ENCODE assay signal across 9 cellular contexts in genomic region chr16:67173323-67173722, GRCh38. TPM values are rescaled to one million over a fixed set of nuclear protein-coding genes. Genes with fewer than 3 reads are reported as not detected.
DNase-seq lines count a peak whose midpoint lies in the region; ATAC-seq, FAIRE-seq and TF ChIP-seq lines count a peak whose summit lies in the region.
"Had no signal": no experiment of that assay in that cellular context is flagged by ENCODE, and none has a peak within 500 bp of the region (broad histone marks: within the 10 kb centered on the region; RNA-seq: fewer than 3 reads in every experiment).

No MANE protein-coding gene starts in this region.

- WGBS in A549 (ENCODE audit: missing lambda C conversion rate): 33% methylated on average over 1 of the region's 1 CpG
- WGBS in IMR-90 (ENCODE audit: extremely low coverage in 2 of 2, insufficient read length in 1 of 2), 2 experiments: no CpG with 5 or more reads among the region's 1 CpG

- peak overlapping the region; percentile 24; the same call in 1 of the 2 replicates for H4K91ac ChIP-seq in IMR-90 (ENCODE audit: insufficient read depth, low read depth, low read length)

- no peak for TF ChIP-seq POLR2A in A549 (IDR thresholded peaks at IDR 0.05; ENCODE audit: low read length)
- no peak for TF ChIP-seq POLR2A in IMR-90 (IDR thresholded peaks at IDR 0.05; ENCODE audit: low read depth, low read length)

- H3K36me3 ChIP-seq in IMR-90 (ENCODE audit: control insufficient read depth, insufficient read depth, low read length): peaks cover 11% of the 10 kb centered on the region; the same call in 1 of the 2 replicates
- no peaks in the 10 kb centered on the region for H3K36me3 ChIP-seq in naive thymus-derived CD4-positive, alpha-beta T cell (ENCODE audit: control insufficient read depth in 2 of 3, insufficient read depth in 3 of 3, low read length in 3 of 3)

- peak overlapping the region; percentile 53 for H3K23ac ChIP-seq in IMR-90 (ENCODE audit: low read depth, low read length)

- peaks cover 13% of the 10 kb centered on the region; the same call in 1 of the 2 replicates for H4K20me1 ChIP-seq in IMR-90 (ENCODE audit: insufficient read depth, low read length)

- TF ChIP-seq RAD21 in A549 (conservative IDR thresholded peaks at IDR 0.05 in 1 of 2, IDR thresholded peaks at IDR 0.05 in 1 of 2): no peak
- TF ChIP-seq RAD21 in IMR-90 (IDR thresholded peaks at IDR 0.05; ENCODE audit: low read length): no peak

- dilution Hi-C loops in IMR-90 (cut with HindIII; ENCODE audit: low sequenced_read_pairs, unreplicated experiment): no loop called here

- peak overlapping the region; percentile 83 for H3K4me3 Mint-ChIP-seq in chondrocyte (ENCODE audit: unreplicated experiment)
- H3K4me3 Mint-ChIP-seq in naive thymus-derived CD4-positive, alpha-beta T cell: peak overlapping the region; percentile 70 to 94 (median 86)

- CTCF ChIA-PET in A549 (lab: Yijun Ruan, JAX) (interaction anchor here (0.6 to 20.5 kb wide), 10 partner anchors 12 to 308 kb away, joined by 3 to 314 read pairs (median 4); partner anchors contain the start of genes ATP6V0D1, B3GNT9, EXOC3L1 and FBXL8), IMR-90 (lab: Yijun Ruan, JAX) (interaction anchor here (1.1 kb wide), 1 partner anchor 18 kb away, joined by 4 read pairs; no protein-coding TSS in a partner anchor)
- CTCF ChIA-PET in naive thymus-derived CD4-positive, alpha-beta T cell (lab: Charles Lee): interaction anchor here (0.6 to 1.4 kb wide), 3 partner anchors 11 to 142 kb away, joined by 3 to 5 read pairs (median 5); no protein-coding TSS in a partner anchor

- peak overlapping the region; percentile 50 for H3K4me3 ChIP-seq in A549
- peak overlapping the region; percentile 36; the same call in 1 of the 2 replicates for H3K4me3 ChIP-seq in IMR-90 (ENCODE audit: insufficient read depth, low read depth, low read length)
- H3K4me3 ChIP-seq in naive thymus-derived CD4-positive, alpha-beta T cell (ENCODE audit: low read length): peak overlapping the region; percentile 61

- H3K27ac ChIP-seq in A549 (peak overlapping the region; percentile 84 to 87), IMR-90 (ENCODE audit: insufficient read depth, low read length) (no peak overlapping the region)
- no peak overlapping the region for H3K27ac ChIP-seq in naive thymus-derived CD4-positive, alpha-beta T cell (ENCODE audit: low read depth, low read length)

- H3K4me1 Mint-ChIP-seq in chondrocyte (ENCODE audit: low read depth): peaks cover 48% of the 10 kb centered on the region
- peaks cover 10 to 73% (median 30%) of the 10 kb centered on the region in 7 donors for H3K4me1 Mint-ChIP-seq in naive thymus-derived CD4-positive, alpha-beta T cell

- H4K8ac ChIP-seq in IMR-90 (ENCODE audit: low read depth in 2 of 2, low read length in 2 of 2): peak overlapping the region; percentile 36 to 72; a peak in 2 of 4 replicates

- H3K4ac ChIP-seq in IMR-90 (ENCODE audit: low read depth, low read length): peak overlapping the region; percentile 33

- H2BK5ac ChIP-seq in IMR-90 (ENCODE audit: low read depth, low read length, poor library complexity, severe bottlenecking): peak overlapping the region; percentile 6

- H2AK5ac ChIP-seq in IMR-90 (ENCODE audit: low read depth, low read length): peak overlapping the region; percentile 43

- peak overlapping the region; percentile 93 for H2AFZ ChIP-seq in IMR-90 (replicated peaks; ENCODE audit: low read length, poor library complexity)

- no peak for TF ChIP-seq EP300 in A549 (IDR thresholded peaks at IDR 0.05)

- H3K9me1 ChIP-seq in IMR-90 (ENCODE audit: insufficient read depth, low read length): peaks cover 20% of the 10 kb centered on the region

- H3K9ac ChIP-seq in IMR-90 (ENCODE audit: low read depth, low read length): peak overlapping the region; percentile 7

- no peak overlapping the region for H2BK15ac ChIP-seq in IMR-90 (ENCODE audit: low read depth, low read length)

- no peak overlapping the region for H2BK20ac ChIP-seq in IMR-90 (ENCODE audit: low read depth, low read length)

- peaks cover 17 to 46% of the 10 kb centered on the region in 2 experiments; a peak in 3 of 4 replicates for H3K79me1 ChIP-seq in IMR-90 (ENCODE audit: low read depth in 1 of 2, low read length in 2 of 2)

- H3K27me3 ChIP-seq in IMR-90 (ENCODE audit: control insufficient read depth, insufficient read depth, low read length): no peaks in the 10 kb centered on the region
- H3K27me3 ChIP-seq in naive thymus-derived CD4-positive, alpha-beta T cell (ENCODE audit: control insufficient read depth in 2 of 2, insufficient read depth in 2 of 2, low read length in 2 of 2): peaks cover 7 to 28% of the 10 kb centered on the region in 2 donors

- no peak overlapping the region for H2BK120ac ChIP-seq in IMR-90 (ENCODE audit: low read depth, low read length)

- ATAC-seq in A549 (0 out of 6 replicates have a peak, but pooled peaks of 1 of the 2 experiments have one; percentile 0), IMR-90 (ENCODE audit: low read depth) (no peak), HG03039 (IDR thresholded peaks at IDR 0.05; ENCODE audit: unreplicated experiment) (no peak), GM18867 (IDR thresholded peaks at IDR 0.05; ENCODE audit: unreplicated experiment) (no peak)
- no peak for ATAC-seq in naive thymus-derived CD4-positive, alpha-beta T cell

- peak overlapping the region; percentile 9 for H4K5ac ChIP-seq in IMR-90 (ENCODE audit: low read depth, low read length)

- peak overlapping the region; percentile 54; the same call in 1 of the 2 replicates for H3K14ac ChIP-seq in IMR-90 (replicated peaks; ENCODE audit: low read depth, low read length)

- peak overlapping the region; percentile 95 for H2AK9ac ChIP-seq in IMR-90 (replicated peaks; ENCODE audit: low read depth, low read length, poor library complexity)

- no peak overlapping the region for H3K56ac ChIP-seq in IMR-90 (ENCODE audit: extremely low read depth, insufficient read depth, low read length)

- H3K4me1 ChIP-seq in A549 (peaks cover 41% of the 10 kb centered on the region), IMR-90 (ENCODE audit: control insufficient read depth, insufficient read depth, low read length) (peaks cover 35% of the 10 kb centered on the region)
- peaks cover 24 to 29% of the 10 kb centered on the region in 2 donors for H3K4me1 ChIP-seq in naive thymus-derived CD4-positive, alpha-beta T cell (ENCODE audit: control insufficient read depth in 2 of 2, insufficient read depth in 2 of 2, low read length in 2 of 2)

- H3K4me2 ChIP-seq in A549 (peak overlapping the region; percentile 88), IMR-90 (ENCODE audit: low read depth, low read length) (peak overlapping the region; percentile 76)

- no peaks in the 10 kb centered on the region for H3K27me3 Mint-ChIP-seq in chondrocyte (ENCODE audit: low read depth)
- H3K27me3 Mint-ChIP-seq in naive thymus-derived CD4-positive, alpha-beta T cell: peaks cover 0 to 61% (median 56%) of the 10 kb centered on the region in 5 donors

- no peak for FAIRE-seq in A549 (lab: Jason Lieb, UNC)

- TF ChIP-seq CTCF in A549 (IDR thresholded peaks at IDR 0.05): no peak
- TF ChIP-seq CTCF in IMR-90 (conservative IDR thresholded peaks at IDR 0.05; ENCODE audit: low read depth, low read length): no peak
- TF ChIP-seq CTCF in chondrocyte (IDR thresholded peaks at IDR 0.05): no peak

- intact Hi-C loops in IMR-90 (cut with micrococcal nuclease): no loop called here
- intact Hi-C loops in naive thymus-derived CD4-positive, alpha-beta T cell (cut with micrococcal nuclease): no loop called here

- H3K18ac ChIP-seq in IMR-90 (ENCODE audit: low read depth, low read length): peak overlapping the region; percentile 0; the same call in 1 of the 2 replicates

- POLR2A ChIA-PET in A549 (lab: Yijun Ruan, JAX): interaction anchor here (0.5 to 1.2 kb wide), 5 partner anchors 13 to 281 kb away, joined by 3 to 6 read pairs (median 3); partner anchors contain the start of gene CBFB
- POLR2A ChIA-PET in IMR-90 (lab: Charles Lee; ENCODE audit: unreplicated experiment): no interaction called here
- POLR2A ChIA-PET in naive thymus-derived CD4-positive, alpha-beta T cell (lab: Charles Lee): interaction anchor here (1.0 to 2.0 kb wide), 3 partner anchors 12 to 14 kb away, joined by 4 to 5 read pairs (median 4); no protein-coding TSS in a partner anchor

- BruUV-seq in IMR-90 (replicated peaks; lab: Mats Ljungman, UMichigan): no TSS peak

- in situ Hi-C loops in IMR-90 (cut with MboI; ENCODE audit: low sequenced_read_pairs): no loop called here

- no peaks in the 10 kb centered on the region for H3K9me3 Mint-ChIP-seq in chondrocyte (ENCODE audit: low read depth)
- peaks cover 0 to 1% (median 0%) of the 10 kb centered on the region in 11 donors for H3K9me3 Mint-ChIP-seq in naive thymus-derived CD4-positive, alpha-beta T cell

- peak overlapping the region; percentile 98 for H3K27ac Mint-ChIP-seq in chondrocyte (ENCODE audit: unreplicated experiment)
- H3K27ac Mint-ChIP-seq in naive thymus-derived CD4-positive, alpha-beta T cell: peak overlapping the region in 3 of 9 donors; percentile 15 to 89 (median 72)

- DNase-seq in A549 (ENCODE audit: low read depth in 1 of 2, low spot score in 1 of 2): no peak
- DNase-seq in IMR-90: no peak
- DNase-seq in chondrocyte (ENCODE audit: low spot score): no peak
- DNase-seq in naive thymus-derived CD4-positive, alpha-beta T cell: no peak
- DNase-seq in NCI-H774 (lab: John Stamatoyannopoulos, UW): no peak
- DNase-seq in SHP77 treated with DMSO at 0.1 percent for 48 hours (lab: John Stamatoyannopoulos, UW): no peak
- DNase-seq: GDM1 had no signal

- no peaks in the 10 kb centered on the region for H3K36me3 Mint-ChIP-seq in chondrocyte (ENCODE audit: low read depth)
- peaks cover 0 to 34% (median 0%) of the 10 kb centered on the region in 5 donors for H3K36me3 Mint-ChIP-seq in naive thymus-derived CD4-positive, alpha-beta T cell

- H3K9me3 ChIP-seq in A549 (no peaks in the 10 kb centered on the region), IMR-90 (ENCODE audit: control insufficient read depth, insufficient read depth, low read length) (no peaks in the 10 kb centered on the region)
- H3K9me3 ChIP-seq in naive thymus-derived CD4-positive, alpha-beta T cell (ENCODE audit: control insufficient read depth in 2 of 3, low read length in 3 of 3): no peaks in the 10 kb centered on the region

RNA-seq across cellular contexts. Expression of gene NOL3, which starts 3.0 kb away (rescaled TPM):
- polyA plus RNA-seq in A549 (2011; rRNA removed) (22.6 and 24.4 TPM in 2 replicates), A549 (2017; fragmentation: RNase III; extraction: RNeasy Plus Mini Kit Qiagen cat#74134 plus additional on column Dnase treatment) (38.5 to 41.3 TPM (median 39.1 TPM) in 3 replicates), IMR-90 (2012; rRNA removed) (16.9 and 17.2 TPM in 2 replicates)
- polyA plus RNA-seq in A549 (2012; cell fraction: cytosol; rRNA removed): 36.9 and 41.0 TPM in 2 replicates
- polyA plus RNA-seq in A549 (2012; cell fraction: nucleus; rRNA removed): 53.4 and 79.4 TPM in 2 replicates
- polyA minus RNA-seq in A549 (2011; rRNA and poly(A)+ RNA removed): 9.0 and 10.6 TPM in 2 replicates
- total RNA-seq in IMR-90 (2012; rRNA removed) (5.0 and 6.1 TPM in 2 replicates), chondrocyte (21.9 to 34.6 TPM (median 31.2 TPM) in 3 replicates)
- 17.3 and 24.9 TPM in 2 replicates for polyA plus RNA-seq in IMR-90 (2012; cell fraction: cytosol; rRNA removed)
- polyA plus RNA-seq in IMR-90 (2012; cell fraction: nucleus; rRNA removed; ENCODE audit: low replicate concordance): 60.1 and 82.3 TPM in 2 replicates
- 10 to 100 TPM in 1 of 5 experiments, 1 to 10 TPM in 3, under 1 TPM in 1; 0.89 to 66.0 (median 1.8) TPM for total RNA-seq in naive thymus-derived CD4-positive, alpha-beta T cell
- not detected for polyA plus RNA-seq in naive thymus-derived CD4-positive, alpha-beta T cell

RNA-seq across cellular contexts. Expression of gene HSF4, which starts 8.8 kb away (rescaled TPM):
- 8.3 and 11.7 TPM in 2 replicates for polyA plus RNA-seq in A549 (2011; rRNA removed)
- 12.1 and 13.7 TPM in 2 replicates for polyA plus RNA-seq in A549 (2012; cell fraction: cytosol; rRNA removed)
- 198 and 241 TPM in 2 replicates for polyA plus RNA-seq in A549 (2012; cell fraction: nucleus; rRNA removed)
- polyA plus RNA-seq in A549 (2017; fragmentation: RNase III; extraction: RNeasy Plus Mini Kit Qiagen cat#74134 plus additional on column Dnase treatment): 15.3 to 22.0 TPM (median 18.9 TPM) in 3 replicates
- 4.9 and 5.0 TPM in 2 replicates for polyA minus RNA-seq in A549 (2011; rRNA and poly(A)+ RNA removed)
- total RNA-seq in IMR-90 (2012; rRNA removed): 0.54 and 0.83 TPM in 2 replicates
- 6.7 and 7.5 TPM in 2 replicates for polyA plus RNA-seq in IMR-90 (2012; rRNA removed)
- 0.50 and 2.0 TPM in 2 replicates for polyA plus RNA-seq in IMR-90 (2012; cell fraction: cytosol; rRNA removed)
- 125 and 166 TPM in 2 replicates for polyA plus RNA-seq in IMR-90 (2012; cell fraction: nucleus; rRNA removed; ENCODE audit: low replicate concordance)
- total RNA-seq in chondrocyte: 11.6 to 19.0 TPM (median 15.7 TPM) in 3 replicates
- 100 to 1,000 TPM in 1 of 5 experiments, 10 to 100 TPM in 2, 1 to 10 TPM in 2; 9.9 to 150 (median 15.5) TPM for total RNA-seq in naive thymus-derived CD4-positive, alpha-beta T cell
- not detected for polyA plus RNA-seq in naive thymus-derived CD4-positive, alpha-beta T cell

RNA-seq across cellular contexts. Expression of gene MATCAP1, which starts 10.4 kb away (rescaled TPM):
- polyA plus RNA-seq in A549 (2011; rRNA removed) (7.2 and 7.5 TPM in 2 replicates), A549 (2017; fragmentation: RNase III; extraction: RNeasy Plus Mini Kit Qiagen cat#74134 plus additional on column Dnase treatment) (16.1 to 23.5 TPM (median 20.8 TPM) in 3 replicates), IMR-90 (2012; rRNA removed) (43.9 and 47.3 TPM in 2 replicates)
- polyA plus RNA-seq in A549 (2012; cell fraction: cytosol; rRNA removed): 14.3 and 20.0 TPM in 2 replicates
- 109 and 134 TPM in 2 replicates for polyA plus RNA-seq in A549 (2012; cell fraction: nucleus; rRNA removed)
- 10.8 and 13.6 TPM in 2 replicates for polyA minus RNA-seq in A549 (2011; rRNA and poly(A)+ RNA removed)
- total RNA-seq in IMR-90 (2012; rRNA removed) (7.5 and 8.2 TPM in 2 replicates), chondrocyte (28.0 to 45.0 TPM (median 29.9 TPM) in 3 replicates)
- 15.4 and 29.8 TPM in 2 replicates for polyA plus RNA-seq in IMR-90 (2012; cell fraction: cytosol; rRNA removed)
- polyA plus RNA-seq in IMR-90 (2012; cell fraction: nucleus; rRNA removed; ENCODE audit: low replicate concordance): 309 and 661 TPM in 2 replicates
- 10 to 100 TPM in 3 of 5 experiments, 1 to 10 TPM in 2; 4.3 to 88.1 (median 11.0) TPM for total RNA-seq in naive thymus-derived CD4-positive, alpha-beta T cell
- under 1 TPM; 0.48 to 0.78 TPM for polyA plus RNA-seq in naive thymus-derived CD4-positive, alpha-beta T cell

RNA-seq across cellular contexts. Expression of gene FBXL8, which starts 13.6 kb away (rescaled TPM):
- polyA plus RNA-seq in A549 (2011; rRNA removed) (5.4 and 5.6 TPM in 2 replicates), A549 (2017; fragmentation: RNase III; extraction: RNeasy Plus Mini Kit Qiagen cat#74134 plus additional on column Dnase treatment) (12.5 to 14.4 TPM (median 13.1 TPM) in 3 replicates), IMR-90 (2012; rRNA removed) (12.5 and 14.5 TPM in 2 replicates)
- 10.7 and 15.0 TPM in 2 replicates for polyA plus RNA-seq in A549 (2012; cell fraction: cytosol; rRNA removed)
- polyA plus RNA-seq in A549 (2012; cell fraction: nucleus; rRNA removed): 99.8 and 200 TPM in 2 replicates
- polyA minus RNA-seq in A549 (2011; rRNA and poly(A)+ RNA removed): 2.4 and 2.6 TPM in 2 replicates
- total RNA-seq in IMR-90 (2012; rRNA removed) (1.9 and 2.3 TPM in 2 replicates), chondrocyte (14.6 to 17.5 TPM (median 16.0 TPM) in 3 replicates)
- polyA plus RNA-seq in IMR-90 (2012; cell fraction: cytosol; rRNA removed): 6.2 and 16.3 TPM in 2 replicates
- 88.4 and 231 TPM in 2 replicates for polyA plus RNA-seq in IMR-90 (2012; cell fraction: nucleus; rRNA removed; ENCODE audit: low replicate concordance)
- 10 to 100 TPM in 2 of 5 experiments, 1 to 10 TPM in 3; 8.7 to 84.7 (median 9.7) TPM for total RNA-seq in naive thymus-derived CD4-positive, alpha-beta T cell
- 1 to 10 TPM; 5.2 to 7.8 TPM for polyA plus RNA-seq in naive thymus-derived CD4-positive, alpha-beta T cell

RNA-seq across cellular contexts. Expression of gene TRADD, which starts 13.6 kb away (rescaled TPM):
- polyA plus RNA-seq in A549 (2011; rRNA removed): 7.8 and 9.1 TPM in 2 replicates
- 22.9 and 30.0 TPM in 2 replicates for polyA plus RNA-seq in A549 (2012; cell fraction: cytosol; rRNA removed)
- polyA plus RNA-seq in A549 (2012; cell fraction: nucleus; rRNA removed): 35.6 and 45.2 TPM in 2 replicates
- polyA plus RNA-seq in A549 (2017; fragmentation: RNase III; extraction: RNeasy Plus Mini Kit Qiagen cat#74134 plus additional on column Dnase treatment): 13.2 to 15.2 TPM (median 15.2 TPM) in 3 replicates
- 3.5 and 4.4 TPM in 2 replicates for polyA minus RNA-seq in A549 (2011; rRNA and poly(A)+ RNA removed)
- total RNA-seq in IMR-90 (2012; rRNA removed): 8.1 and 8.6 TPM in 2 replicates
- 14.6 and 18.6 TPM in 2 replicates for polyA plus RNA-seq in IMR-90 (2012; rRNA removed)
- 24.3 and 38.7 TPM in 2 replicates for polyA plus RNA-seq in IMR-90 (2012; cell fraction: cytosol; rRNA removed)
- 32.6 and 82.1 TPM in 2 replicates for polyA plus RNA-seq in IMR-90 (2012; cell fraction: nucleus; rRNA removed; ENCODE audit: low replicate concordance)
- 16.6 to 20.0 TPM (median 19.1 TPM) in 3 replicates for total RNA-seq in chondrocyte
- total RNA-seq in naive thymus-derived CD4-positive, alpha-beta T cell: 10 to 100 TPM; 47.0 to 92.8 (median 52.8) TPM
- polyA plus RNA-seq in naive thymus-derived CD4-positive, alpha-beta T cell: 10 to 100 TPM; 69.8 to 71.1 TPM

Comparison
In these comparisons a context has a peak if more than half of its experiments do, and no peak if none do; other contexts are left out.
1. H3K27ac ChIP-seq: peak in A549 (2 of 2); none in IMR-90 (single experiment) and naive thymus-derived CD4-positive, alpha-beta T cell (single experiment).
2. Peak in every context shown above with its lines, with median percentiles within 50 percentile points of each other: H3K4me3 ChIP-seq.